In the genomic region with DNA sequence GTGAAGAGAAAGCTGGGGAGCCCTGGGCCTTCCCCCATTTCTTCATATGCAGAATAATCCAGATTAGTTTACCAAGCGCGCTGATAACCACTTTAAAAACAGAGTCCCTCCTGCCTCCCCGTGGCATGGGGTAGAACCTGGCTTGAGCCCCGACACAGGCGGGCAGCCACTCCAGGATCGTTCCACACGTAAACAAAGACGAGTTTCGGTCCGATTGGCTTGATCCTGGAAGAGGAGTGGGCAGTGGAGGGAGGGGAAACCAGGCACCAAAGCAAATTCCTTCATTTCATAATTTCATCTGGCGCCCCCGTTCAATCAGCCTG, we compare ENCODE assay signal across 1 cellular context.
TF ChIP-seq lines count a peak whose summit lies in the region.

No MANE protein-coding gene starts in this region.

TF ChIP-seq in HepG2, 621 proteins besides CTCF, POLR2A, EP300 and RAD21 (continued from another document):
- TF ChIP-seq FOXP1 (IDR thresholded peaks at IDR 0.05) (no peak), FOXP1 (CRISPR knock-in tag; IDR thresholded peaks at IDR 0.05) (no peak), MTA3 (CRISPR knock-in tag; IDR thresholded peaks at IDR 0.05) (no peak), ZBTB20 (CRISPR knock-in tag; IDR thresholded peaks at IDR 0.05; ENCODE audit: borderline replicate concordance, low read depth) (no peak), ATF1 (CRISPR knock-in tag; IDR thresholded peaks at IDR 0.05) (no peak), SOX6 (IDR thresholded peaks at IDR 0.05) (no peak), SOX6 (CRISPR knock-in tag; IDR thresholded peaks at IDR 0.05) (0 out of 2 replicates have a peak, but pooled peaks have one; percentile 4), ARHGAP35 (CRISPR knock-in tag; IDR thresholded peaks at IDR 0.05; ENCODE audit: borderline replicate concordance) (no peak), ZNF329 (CRISPR knock-in tag; IDR thresholded peaks at IDR 0.05; ENCODE audit: low read depth) (no peak), ZNF691 (CRISPR knock-in tag; IDR thresholded peaks at IDR 0.05; ENCODE audit: borderline replicate concordance, low read depth) (no peak), ZNF225 (CRISPR knock-in tag; IDR thresholded peaks at IDR 0.05) (0 out of 2 replicates have a peak, but pooled peaks have one; percentile 9), U2AF2 (IDR thresholded peaks at IDR 0.05; ENCODE audit: low read depth, low read length) (no peak), TBX3 (IDR thresholded peaks at IDR 0.05; ENCODE audit: borderline replicate concordance) (no peak)
- TF ChIP-seq, protein P1, sequence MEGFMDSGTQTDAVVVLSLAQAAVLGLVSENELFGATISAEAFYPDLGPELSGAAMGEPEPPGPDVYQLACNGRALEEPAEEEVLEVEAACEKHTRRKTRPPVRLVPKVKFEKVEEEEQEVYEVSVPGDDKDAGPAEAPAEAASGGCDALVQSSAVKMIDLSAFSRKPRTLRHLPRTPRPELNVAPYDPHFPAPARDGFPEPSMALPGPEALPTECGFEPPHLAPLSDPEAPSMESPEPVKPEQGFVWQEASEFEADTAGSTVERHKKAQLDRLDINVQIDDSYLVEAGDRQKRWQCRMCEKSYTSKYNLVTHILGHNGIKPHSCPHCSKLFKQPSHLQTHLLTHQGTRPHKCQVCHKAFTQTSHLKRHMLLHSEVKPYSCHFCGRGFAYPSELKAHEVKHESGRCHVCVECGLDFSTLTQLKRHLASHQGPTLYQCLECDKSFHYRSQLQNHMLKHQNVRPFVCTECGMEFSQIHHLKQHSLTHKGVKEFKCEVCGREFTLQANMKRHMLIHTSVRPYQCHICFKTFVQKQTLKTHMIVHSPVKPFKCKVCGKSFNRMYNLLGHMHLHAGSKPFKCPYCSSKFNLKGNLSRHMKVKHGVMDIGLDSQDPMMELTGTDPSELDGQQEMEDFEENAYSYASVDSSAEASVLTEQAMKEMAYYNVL (CRISPR knock-in tag; IDR thresholded peaks at IDR 0.05; ENCODE audit: borderline replicate concordance), result no peak
- TF ChIP-seq, protein P2, sequence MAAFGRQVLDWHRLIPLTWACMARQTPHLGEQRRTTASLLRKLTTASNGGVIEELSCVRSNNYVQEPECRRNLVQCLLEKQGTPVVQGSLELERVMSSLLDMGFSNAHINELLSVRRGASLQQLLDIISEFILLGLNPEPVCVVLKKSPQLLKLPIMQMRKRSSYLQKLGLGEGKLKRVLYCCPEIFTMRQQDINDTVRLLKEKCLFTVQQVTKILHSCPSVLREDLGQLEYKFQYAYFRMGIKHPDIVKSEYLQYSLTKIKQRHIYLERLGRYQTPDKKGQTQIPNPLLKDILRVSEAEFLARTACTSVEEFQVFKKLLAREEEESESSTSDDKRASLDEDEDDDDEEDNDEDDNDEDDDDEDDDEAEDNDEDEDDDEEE (CRISPR knock-in tag; IDR thresholded peaks at IDR 0.05), result no peak
- TF ChIP-seq, protein P3, sequence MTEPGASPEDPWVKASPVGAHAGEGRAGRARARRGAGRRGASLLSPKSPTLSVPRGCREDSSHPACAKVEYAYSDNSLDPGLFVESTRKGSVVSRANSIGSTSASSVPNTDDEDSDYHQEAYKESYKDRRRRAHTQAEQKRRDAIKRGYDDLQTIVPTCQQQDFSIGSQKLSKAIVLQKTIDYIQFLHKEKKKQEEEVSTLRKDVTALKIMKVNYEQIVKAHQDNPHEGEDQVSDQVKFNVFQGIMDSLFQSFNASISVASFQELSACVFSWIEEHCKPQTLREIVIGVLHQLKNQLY (CRISPR knock-in tag; IDR thresholded peaks at IDR 0.05), result no peak
